In the genomic region with DNA sequence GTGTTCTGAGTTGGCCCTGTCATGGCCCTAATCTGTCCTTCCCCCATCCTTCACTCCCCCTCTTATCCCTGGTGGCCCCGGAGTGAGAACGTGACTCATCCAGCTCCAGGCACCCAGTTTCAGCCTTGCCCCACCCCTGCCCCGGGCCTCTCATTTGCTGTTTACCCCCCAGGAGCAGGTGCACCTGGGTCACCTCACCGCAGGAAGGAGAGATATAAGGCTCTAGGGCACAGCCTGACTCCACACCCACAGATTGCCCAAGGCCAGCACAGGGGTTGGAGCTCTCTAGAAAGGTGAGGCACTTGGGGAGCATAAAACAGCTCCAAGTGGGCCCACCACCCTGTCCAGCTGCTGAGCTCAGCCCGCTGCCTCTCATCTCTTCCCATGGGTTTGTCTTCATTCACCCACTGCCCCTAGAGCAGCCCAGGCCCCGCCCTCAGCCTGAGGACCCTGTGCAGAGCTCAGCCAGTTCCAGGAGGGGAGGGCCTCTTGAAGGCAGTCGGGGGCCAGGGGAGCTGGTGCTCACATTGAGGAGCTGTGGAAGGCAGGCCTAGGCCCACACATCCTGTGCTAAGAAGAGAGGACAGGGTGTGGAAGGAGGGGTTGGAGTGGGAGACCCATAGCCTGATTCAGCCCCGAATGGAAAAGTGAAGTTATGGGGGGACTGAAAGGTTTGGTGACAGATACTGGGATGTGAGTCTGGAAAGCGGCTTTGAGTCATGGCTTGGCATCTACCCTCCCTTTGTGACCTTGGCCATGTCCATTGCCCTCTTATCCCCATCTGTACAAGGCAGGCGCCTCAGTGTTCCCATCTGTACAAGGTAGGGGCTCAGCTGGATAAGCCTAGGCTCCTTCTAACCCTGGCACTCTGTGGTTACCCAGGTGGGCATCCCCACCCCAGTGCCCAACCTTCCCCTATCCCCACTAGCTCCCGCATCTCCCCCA, we compare ENCODE assay signal across 1 cellular context.
TF ChIP-seq lines count a peak whose summit lies in the region.

No MANE protein-coding gene starts in this region.

TF ChIP-seq in HEK293, 187 proteins besides CTCF, POLR2A, EP300 and RAD21 (continued from another document):
- TF ChIP-seq ZNF398 (tag by site-specific recombination; IDR thresholded peaks at IDR 0.05): peak; percentile 76
- TF ChIP-seq, protein P1, sequence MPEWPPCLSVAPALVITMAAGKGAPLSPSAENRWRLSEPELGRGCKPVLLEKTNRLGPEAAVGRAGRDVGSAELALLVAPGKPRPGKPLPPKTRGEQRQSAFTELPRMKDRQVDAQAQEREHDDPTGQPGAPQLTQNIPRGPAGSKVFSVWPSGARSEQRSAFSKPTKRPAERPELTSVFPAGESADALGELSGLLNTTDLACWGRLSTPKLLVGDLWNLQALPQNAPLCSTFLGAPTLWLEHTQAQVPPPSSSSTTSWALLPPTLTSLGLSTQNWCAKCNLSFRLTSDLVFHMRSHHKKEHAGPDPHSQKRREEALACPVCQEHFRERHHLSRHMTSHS (tag by site-specific recombination; IDR thresholded peaks at IDR 0.05): no peak
- TF ChIP-seq ZNF785 (tag by site-specific recombination; IDR thresholded peaks at IDR 0.05): no peak
- no peak for TF ChIP-seq ZNF777 (tag by site-specific recombination; IDR thresholded peaks at IDR 0.05; ENCODE audit: borderline replicate concordance)
- TF ChIP-seq ZNF596 (tag by site-specific recombination; IDR thresholded peaks at IDR 0.05): no peak
- TF ChIP-seq ZNF157 (tag by site-specific recombination; IDR thresholded peaks at IDR 0.05): no peak
- no peak for TF ChIP-seq ZNF791 (tag by site-specific recombination; IDR thresholded peaks at IDR 0.05)
- no peak for TF ChIP-seq ZNF114 (tag by site-specific recombination; IDR thresholded peaks at IDR 0.05)
- TF ChIP-seq EGR2 (tag by site-specific recombination; IDR thresholded peaks at IDR 0.05; ENCODE audit: low read depth): 0 out of 2 replicates have a peak, but pooled peaks have one; percentile 6
- TF ChIP-seq KLF16 (tag by site-specific recombination; IDR thresholded peaks at IDR 0.05): no peak
- no peak for TF ChIP-seq ZNF660 (tag by site-specific recombination; IDR thresholded peaks at IDR 0.05)
- TF ChIP-seq ZNF621 (tag by site-specific recombination; IDR thresholded peaks at IDR 0.05): no peak
- TF ChIP-seq ZNF214 (tag by site-specific recombination; IDR thresholded peaks at IDR 0.05; ENCODE audit: borderline replicate concordance): no peak
- TF ChIP-seq ATF2 (tag by site-specific recombination; IDR thresholded peaks at IDR 0.05; ENCODE audit: low read depth): no peak
- peak; percentile 11; the same call in 1 of the 2 replicates for TF ChIP-seq HIC1 (tag by site-specific recombination; IDR thresholded peaks at IDR 0.05)
TF ChIP-seq in HEK293: peak in this region for 17.
